ENCODE assay signal across 26 cellular contexts in genomic region chr6:44849829-44850228, GRCh38.
"Had no signal": no experiment of that assay in that cellular context is flagged by ENCODE, and none has a peak within 500 bp of the region (broad histone marks: within the 10 kb centered on the region; RNA-seq: fewer than 3 reads in every experiment).

No MANE protein-coding gene starts in this region.

- H3K27me3 ChIP-seq: adrenal gland, breast epithelium, Peyer's patch had no signal

- H3K36me3 ChIP-seq: adrenal gland, breast epithelium, Peyer's patch had no signal

- FAIRE-seq: TTC549 had no signal

- H3K4me3 ChIP-seq: adrenal gland, breast epithelium, Peyer's patch had no signal

- H3K27ac ChIP-seq: adrenal gland, breast epithelium, Peyer's patch had no signal

- H3K4me1 ChIP-seq: breast epithelium, Peyer's patch had no signal

- DNase-seq: activated B cell treated with CpG ODN at 0.5 μM for 24 hours; activated CD4-positive, alpha-beta T cell treated with anti-CD3 and anti-CD28 coated beads, Interleukin-2, amount 50 U/mL, for 1 hour; activated CD8-positive, alpha-beta memory T cell treated with anti-CD3 and anti-CD28 coated beads, Interleukin-2, amount 50 U/mL, for 4 hours; activated CD8-positive, alpha-beta T cell treated with anti-CD3 and anti-CD28 coated beads for 36 hours; activated gamma-delta T cell treated with Interleukin-2 at 50 U/mL for 16 hours; activated naive CD4-positive, alpha-beta T cell treated with anti-CD3 and anti-CD28 coated beads, Interleukin-2, amount 10 ng/mL, durations not matched to agents 7 days and 5 days; activated naive CD8-positive, alpha-beta T cell treated with anti-CD3 and anti-CD28 coated beads for 36 hours; activated T-cell treated with anti-CD3 and anti-CD28 coated beads, Interleukin-2, amount 50 U/mL, for 72 hours; adrenal gland; anterior cingulate cortex; central memory CD4-positive, alpha-beta T cell; Kasumi-1; KBM-7; NCI-H1092; NCI-H1436; NCI-H1694 treated with DMSO at 0.1 percent for 48 hours; NCI-H2029 treated with DMSO at 0.1 percent for 48 hours; NCI-H510A treated with DMSO at 0.1 percent for 48 hours; NCI-H69; NK-92 treated with Interleukin-12 subunit alpha and Interleukin-12 subunit beta, amount 100 ng/mL, for 24 hours; Peyer's patch; SHP77 treated with DMSO at 0.1 percent for 48 hours; T-helper 17 cell; T-helper 9 cell had no signal

- H3K9me3 ChIP-seq: adrenal gland, breast epithelium, Peyer's patch had no signal
